ENCODE assay signal across 26 cellular contexts in genomic region chr10:85925201-85925750, GRCh38.
DNase-seq lines count a peak whose midpoint lies in the region; TF ChIP-seq lines count a peak whose summit lies in the region.
"Had no signal": no experiment of that assay in that cellular context is flagged by ENCODE, and none has a peak within 500 bp of the region (broad histone marks: within the 10 kb centered on the region; RNA-seq: fewer than 3 reads in every experiment).

No MANE protein-coding gene starts in this region.

- H3K4me1 Mint-ChIP-seq in activated CD4-positive, alpha-beta T cell treated with anti-CD3 and anti-CD28 coated beads, Interleukin-2, amount 10 ng/mL, durations not matched to agents 24 days and 14 days: no peaks in the 10 kb centered on the region
- peaks cover 70% of the 10 kb centered on the region for H3K4me1 Mint-ChIP-seq in nephron
- no peaks in the 10 kb centered on the region for H3K4me1 Mint-ChIP-seq in osteocyte (ENCODE audit: unreplicated experiment)
- H3K4me1 Mint-ChIP-seq: CD14-positive monocyte; CD4-positive, alpha-beta memory T cell; CD4-positive, CD25-positive, alpha-beta regulatory T cell; CD8-positive, alpha-beta memory T cell had no signal

- in situ Hi-C loops in GM13976 (cut with MboI; ENCODE audit: low sequenced_read_pairs, unreplicated experiment): no loop called here

- H3K27me3 ChIP-seq in tibial artery: no peaks in the 10 kb centered on the region
- H3K27me3 ChIP-seq: BE2C, BLaER1 had no signal

- no peaks in the 10 kb centered on the region for H3K27me3 Mint-ChIP-seq in activated CD4-positive, alpha-beta T cell treated with anti-CD3 and anti-CD28 coated beads, Interleukin-2, amount 10 ng/mL, durations not matched to agents 24 days and 14 days
- H3K27me3 Mint-ChIP-seq in nephron (ENCODE audit: low read depth): peaks cover 7% of the 10 kb centered on the region
- no peaks in the 10 kb centered on the region for H3K27me3 Mint-ChIP-seq in osteocyte (ENCODE audit: unreplicated experiment)

- H3K4me1 ChIP-seq in tibial artery: peaks cover 0 to 19% (median 2%) of the 10 kb centered on the region in 4 donors

- no peak overlapping the region for H3K4me3 ChIP-seq in tibial artery
- H3K4me3 ChIP-seq: BLaER1, GM12878 had no signal

- H3K27ac ChIP-seq in tibial artery: no peak overlapping the region
- H3K27ac ChIP-seq: BLaER1 had no signal

- H3K4me3 Mint-ChIP-seq in activated CD4-positive, alpha-beta T cell treated with anti-CD3 and anti-CD28 coated beads, Interleukin-2, amount 10 ng/mL, durations not matched to agents 24 days and 14 days: no peak overlapping the region
- H3K4me3 Mint-ChIP-seq in nephron (no peak overlapping the region), osteocyte (ENCODE audit: unreplicated experiment) (no peak overlapping the region)
- H3K4me3 Mint-ChIP-seq: CD14-positive monocyte; CD4-positive, alpha-beta memory T cell; CD4-positive, CD25-positive, alpha-beta regulatory T cell; CD8-positive, alpha-beta memory T cell had no signal

- DNase-seq in activated CD4-positive, alpha-beta T cell treated with anti-CD3 and anti-CD28 coated beads, Interleukin-2, amount 10 ng/mL, durations not matched to agents 24 days and 14 days: peak; percentile 28
- DNase-seq in activated CD4-positive, alpha-beta T cell treated with anti-CD3 and anti-CD28 coated beads for 4 hours: no peak
- DNase-seq in osteocyte (ENCODE audit: extremely low spot score, unreplicated experiment): peak; percentile 64
- no peak for DNase-seq in NCI-H510A treated with DMSO at 0.1 percent for 48 hours (lab: John Stamatoyannopoulos, UW)
- DNase-seq in tibial artery: no peak
- DNase-seq in GM13976 (ENCODE audit: low spot score): no peak
- DNase-seq: 8988T; ACHN; AML-193; BE2C; C1 segment of cervical spinal cord; CD4-positive, alpha-beta memory T cell; CD4-positive, CD25-positive, alpha-beta regulatory T cell; CD8-positive, alpha-beta memory T cell; COR-L47; DMS 273 treated with DMSO at 0.1 percent for 48 hours; DMS153; DMS53; DMS79; DND-41; EL; GDM1 had no signal

- no peaks in the 10 kb centered on the region for H3K9me3 Mint-ChIP-seq in activated CD4-positive, alpha-beta T cell treated with anti-CD3 and anti-CD28 coated beads, Interleukin-2, amount 10 ng/mL, durations not matched to agents 24 days and 14 days
- no peaks in the 10 kb centered on the region for H3K9me3 Mint-ChIP-seq in nephron
- H3K9me3 Mint-ChIP-seq in osteocyte (ENCODE audit: unreplicated experiment): no peaks in the 10 kb centered on the region
- H3K9me3 Mint-ChIP-seq: CD4-positive, alpha-beta memory T cell; CD8-positive, alpha-beta memory T cell had no signal

- no peak overlapping the region for H3K27ac Mint-ChIP-seq in activated CD4-positive, alpha-beta T cell treated with anti-CD3 and anti-CD28 coated beads, Interleukin-2, amount 10 ng/mL, durations not matched to agents 24 days and 14 days
- H3K27ac Mint-ChIP-seq in nephron (peak overlapping the region in 2 of 3 experiments; percentile 63 to 91), osteocyte (ENCODE audit: unreplicated experiment) (no peak overlapping the region)
- H3K27ac Mint-ChIP-seq: CD14-positive monocyte; CD4-positive, alpha-beta memory T cell; CD4-positive, CD25-positive, alpha-beta regulatory T cell; CD8-positive, alpha-beta memory T cell had no signal

- intact Hi-C loops in activated CD4-positive, alpha-beta T cell treated with anti-CD3 and anti-CD28 coated beads, Interleukin-2, amount 10 ng/mL, durations not matched to agents 24 days and 14 days (cut with micrococcal nuclease): no loop called here
- intact Hi-C loops in tibial artery (cut with DNase I; ENCODE audit: low total_unique reads): no loop called here

- no peaks in the 10 kb centered on the region for H3K36me3 Mint-ChIP-seq in activated CD4-positive, alpha-beta T cell treated with anti-CD3 and anti-CD28 coated beads, Interleukin-2, amount 10 ng/mL, durations not matched to agents 24 days and 14 days (ENCODE audit: low read depth)
- H3K36me3 Mint-ChIP-seq in nephron (ENCODE audit: low read depth) (no peaks in the 10 kb centered on the region), osteocyte (ENCODE audit: unreplicated experiment) (no peaks in the 10 kb centered on the region)
- H3K36me3 Mint-ChIP-seq: CD14-positive monocyte; CD4-positive, alpha-beta memory T cell; CD4-positive, CD25-positive, alpha-beta regulatory T cell; CD8-positive, alpha-beta memory T cell had no signal

- TF ChIP-seq CTCF in nephron (IDR thresholded peaks at IDR 0.05; ENCODE audit: unreplicated experiment in 3 of 3): no peak
- TF ChIP-seq CTCF in osteocyte (IDR thresholded peaks at IDR 0.05): no peak
- TF ChIP-seq CTCF in tibial artery (IDR thresholded peaks at IDR 0.05): no peak
- no peak for TF ChIP-seq CTCF in GM13976 (IDR thresholded peaks at IDR 0.05; ENCODE audit: borderline replicate concordance, control extremely low read depth, extremely low read depth, insufficient read depth, missing control alignments)

- H3K9me3 ChIP-seq in tibial artery: no peaks in the 10 kb centered on the region
- H3K9me3 ChIP-seq: BE2C, BLaER1 had no signal

- no peaks in the 10 kb centered on the region for H3K36me3 ChIP-seq in tibial artery
- H3K36me3 ChIP-seq: BE2C, BLaER1 had no signal

Comparison
In these comparisons a context has a peak if more than half of its experiments do, and no peak if none do; other contexts are left out.
1. DNase-seq: peak in activated CD4-positive, alpha-beta T cell treated with anti-CD3 and anti-CD28 coated beads, Interleukin-2, amount 10 ng/mL, durations not matched to agents 24 days and 14 days (single experiment) and osteocyte (single experiment); none in activated CD4-positive, alpha-beta T cell treated with anti-CD3 and anti-CD28 coated beads for 4 hours (0 of 2), NCI-H510A treated with DMSO at 0.1 percent for 48 hours (single experiment), tibial artery (0 of 2) and GM13976 (single experiment).
2. H3K27ac Mint-ChIP-seq: peak in nephron (2 of 3); none in activated CD4-positive, alpha-beta T cell treated with anti-CD3 and anti-CD28 coated beads, Interleukin-2, amount 10 ng/mL, durations not matched to agents 24 days and 14 days (single experiment) and osteocyte (single experiment).